8 cellular contexts compared by ENCODE assay signal in genomic region chr12:57693659-57694458, GRCh38. TPM values are rescaled to one million over a fixed set of nuclear protein-coding genes. Genes with fewer than 3 reads are reported as not detected.
A peak's percentile ranks its signal among the peaks of the same experiment; 100 is the strongest.
DNase-seq lines count a peak whose midpoint lies in the region; ATAC-seq, FAIRE-seq and TF ChIP-seq lines count a peak whose summit lies in the region.

Gene OS9, plus strand, starts transcription at chr12:57694132. Its CDS starts 30 bp downstream, at chr12:57694162.

- FAIRE-seq in A549 (lab: Jason Lieb, UNC) (peak; percentile 97), TTC549 (lab: Jason Lieb, UNC) (peak; percentile 99)

- H3K27ac ChIP-seq in A549 (peak within 1 kb of the TSS; percentile 84 to 88), brain microvascular endothelial cell (peak within 1 kb of the TSS; percentile 31)

- in situ Hi-C loops in brain microvascular endothelial cell (cut with HindIII; ENCODE audit: low pct_ligation_motif_present, low sequenced_read_pairs) = no loop called here

- DNase-seq in A549 (ENCODE audit: low read depth in 1 of 2, low spot score in 1 of 2) (peak; percentile 97 to 100), NCI-H2107 (lab: John Stamatoyannopoulos, UW) (peak; percentile 97), brain microvascular endothelial cell (peak; percentile 100), skeletal muscle cell (ENCODE audit: low read depth) (peak; percentile 99)

- TF ChIP-seq RAD21 in A549 (conservative IDR thresholded peaks at IDR 0.05 in 1 of 2, IDR thresholded peaks at IDR 0.05 in 1 of 2) = peak in 1 of 2 experiments; percentile 59; a peak in 3 of 5 replicates

- TF ChIP-seq CTCF in A549 (IDR thresholded peaks at IDR 0.05) = peak; percentile 55
- peak; percentile 86 for TF ChIP-seq CTCF in brain microvascular endothelial cell (IDR thresholded peaks at IDR 0.05; ENCODE audit: low read depth, low read length, missing control alignments)

- CTCF ChIA-PET in A549 (lab: Yijun Ruan, JAX) = interaction anchor here (0.6 to 2.7 kb wide), 29 partner anchors 9 to 113 kb away, joined by 3 to 16 read pairs (median 5); no protein-coding TSS in a partner anchor

- peaks cover 7% of the 10 kb centered on the region; the same call in 1 of the 3 replicates for H3K9me3 ChIP-seq in A549

- WGBS in A549 (ENCODE audit: missing lambda C conversion rate) = 2% methylated on average over 45 of the region's 45 CpGs

- peaks cover 10% of the 10 kb centered on the region; the same call in 2 of the 3 replicates for H3K4me1 ChIP-seq in A549

- H3K27me3 ChIP-seq in brain microvascular endothelial cell (replicated peaks) = no peaks in the 10 kb centered on the region

- ATAC-seq in A549 = peak; percentile 99 to 100
- ATAC-seq in GM18520 (IDR thresholded peaks at IDR 0.05; ENCODE audit: unreplicated experiment) = peak; percentile 94
- ATAC-seq in HG03064 (IDR thresholded peaks at IDR 0.05; ENCODE audit: low read depth, unreplicated experiment) = peak; percentile 98

- peak within 1 kb of the TSS; percentile 98 for H3K4me2 ChIP-seq in A549

- POLR2A ChIA-PET in A549 (lab: Yijun Ruan, JAX) = interaction anchor here (0.6 kb wide), 2 partner anchors 32 to 83 kb away, joined by 3 to 4 read pairs; partner anchors contain the start of gene ARHGEF25

- H3K4me3 ChIP-seq in A549 (peak within 1 kb of the TSS; percentile 93), brain microvascular endothelial cell (ENCODE audit: low read depth, low read length) (peak within 1 kb of the TSS; percentile 97), iPS-11a (ENCODE audit: low read depth, low read length) (peak within 1 kb of the TSS; percentile 97), skeletal muscle cell (ENCODE audit: low read depth, low read length) (peak within 1 kb of the TSS; percentile 95)

- peaks cover 7% of the 10 kb centered on the region for H3K36me3 ChIP-seq in brain microvascular endothelial cell (replicated peaks)

- TF ChIP-seq EP300 in A549 (IDR thresholded peaks at IDR 0.05) = no peak

- TF ChIP-seq POLR2A in A549 (IDR thresholded peaks at IDR 0.05; ENCODE audit: low read length) = peak; percentile 97

TF ChIP-seq in A549, 52 proteins besides CTCF, POLR2A, EP300 and RAD21 (continues in another document):
- TF ChIP-seq ELK1 (IDR thresholded peaks at IDR 0.05; ENCODE audit: low read depth, low read length) (no peak), BCL3 (IDR thresholded peaks at IDR 0.05) (peak; percentile 80; the same call in 1 of the 3 replicates), RFX5 (IDR thresholded peaks at IDR 0.05) (peak; percentile 87; the same call in 1 of the 2 replicates), MAZ (IDR thresholded peaks at IDR 0.05; ENCODE audit: borderline replicate concordance, low read depth, low read length) (no peak), PHF8 (IDR thresholded peaks at IDR 0.05; ENCODE audit: borderline replicate concordance, low read depth) (peak; percentile 87; the same call in 1 of the 2 replicates), CHD2 (IDR thresholded peaks at IDR 0.05; ENCODE audit: low read length, partially characterized antibody) (no peak), PBX3 (IDR thresholded peaks at IDR 0.05) (peak; percentile 79), FOSB (CRISPR knock-in tag; IDR thresholded peaks at IDR 0.05) (no peak), CEBPB (IDR thresholded peaks at IDR 0.05) (peak in 1 of 2 experiments; percentile 61; a peak in 2 of 4 replicates), SMC3 (IDR thresholded peaks at IDR 0.05) (peak; percentile 47; the same call in 2 of the 3 replicates), KDM5A (IDR thresholded peaks at IDR 0.05) (peak; percentile 96), MAX (IDR thresholded peaks at IDR 0.05) (peak; percentile 66), CHD4 (IDR thresholded peaks at IDR 0.05; ENCODE audit: borderline replicate concordance) (no peak), REST (IDR thresholded peaks at IDR 0.05) (no peak), ATOH8 (CRISPR knock-in tag; IDR thresholded peaks at IDR 0.05; ENCODE audit: low read depth) (no peak), ZSCAN20 (CRISPR knock-in tag; IDR thresholded peaks at IDR 0.05) (no peak), NFE2L2 (conservative IDR thresholded peaks at IDR 0.05; ENCODE audit: low read length) (no peak), FOSL2 (IDR thresholded peaks at IDR 0.05) (no peak), FOSL2 (CRISPR knock-in tag; IDR thresholded peaks at IDR 0.05) (no peak), NR3C1 (IDR thresholded peaks at IDR 0.05) (no peak), MYC (IDR thresholded peaks at IDR 0.05; ENCODE audit: borderline replicate concordance, low read length) (peak; percentile 77; the same call in 1 of the 2 replicates), HDAC2 (IDR thresholded peaks at IDR 0.05) (peak; percentile 68; the same call in 1 of the 2 replicates), RARB (CRISPR knock-in tag; IDR thresholded peaks at IDR 0.05) (no peak), KDM1A (IDR thresholded peaks at IDR 0.05; ENCODE audit: low read depth) (no peak), BHLHE40 (IDR thresholded peaks at IDR 0.05; ENCODE audit: low read depth, low read length) (peak; percentile 4; the same call in 1 of the 2 replicates), JUN (IDR thresholded peaks at IDR 0.05) (peak in 1 of 2 experiments; percentile 51; a peak in 1 of 5 replicates), SREBF2 (IDR thresholded peaks at IDR 0.05) (no peak)

RNA-seq across cellular contexts. Expression of gene OS9, which starts in this region (rescaled TPM):
- polyA plus RNA-seq in A549 (2011; rRNA removed) = 183 and 208 TPM in 2 replicates
- polyA plus RNA-seq in A549 (2012; cell fraction: cytosol; rRNA removed) = 101 and 103 TPM in 2 replicates
- 330 and 527 TPM in 2 replicates for polyA plus RNA-seq in A549 (2012; cell fraction: nucleus; rRNA removed)
- polyA plus RNA-seq in A549 (2017; fragmentation: RNase III; extraction: RNeasy Plus Mini Kit Qiagen cat#74134 plus additional on column Dnase treatment) = 115 to 128 TPM (median 128 TPM) in 3 replicates
- polyA minus RNA-seq in A549 (2011; rRNA and poly(A)+ RNA removed) = 159 and 172 TPM in 2 replicates

Comparison
In these comparisons a context has a peak if more than half of its experiments do, and no peak if none do; other contexts are left out.
1. Peak in every context shown above with its lines: DNase-seq, ATAC-seq, H3K4me3 ChIP-seq and H3K27ac ChIP-seq.